24 cellular contexts compared by ENCODE assay signal in the genomic region with DNA sequence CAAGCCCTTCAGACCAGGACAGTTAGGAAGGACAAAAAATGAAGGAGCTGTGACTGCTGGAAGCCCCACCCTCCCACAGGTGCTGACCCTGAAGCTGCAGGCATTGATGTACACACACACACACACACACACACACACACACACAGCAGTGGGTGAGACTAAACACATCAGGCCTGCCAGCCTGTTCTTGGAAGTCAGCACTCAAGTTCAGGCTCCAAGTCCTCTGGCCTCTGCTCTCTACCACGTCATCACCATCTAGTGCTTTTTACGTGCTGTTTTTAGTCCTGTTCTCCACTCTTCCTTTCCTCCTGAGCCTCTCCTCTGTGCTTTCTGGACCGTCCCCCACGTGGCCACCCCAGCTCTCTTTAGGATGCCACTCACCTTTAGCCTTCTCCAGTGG. TPM values are rescaled to one million over a fixed set of nuclear protein-coding genes. Genes with fewer than 3 reads are reported as not detected.
"Had no signal": no experiment of that assay in that cellular context is flagged by ENCODE, and none has a peak within 500 bp of the region (broad histone marks: within the 10 kb centered on the region; RNA-seq: fewer than 3 reads in every experiment).

No MANE protein-coding gene starts in this region.

- H3K27ac Mint-ChIP-seq: activated CD8-positive, alpha-beta T cell treated with anti-CD3 and anti-CD28 coated beads, Interleukin-2, amount 10 ng/mL, durations not matched to agents 7 days and 5 days; activated naive CD4-positive, alpha-beta T cell treated with anti-CD3 and anti-CD28 coated beads, Interleukin-2, amount 50 U/mL, for 72 hours; activated naive CD8-positive, alpha-beta T cell treated with anti-CD3 and anti-CD28 coated beads, Interleukin-2, amount 50 U/mL, for 24 hours; T-helper 17 cell; WTC11 had no signal

- H3K36me3 Mint-ChIP-seq: brain had no signal

- H3K4me1 Mint-ChIP-seq: T-helper 17 cell, WTC11 had no signal

- ATAC-seq: activated CD8-positive, alpha-beta T cell treated with anti-CD3 and anti-CD28 coated beads, Interleukin-2, amount 10 ng/mL, durations not matched to agents 7 days and 5 days; activated naive CD4-positive, alpha-beta T cell treated with anti-CD3 and anti-CD28 coated beads, Interleukin-2, amount 50 U/mL, for 72 hours; activated naive CD8-positive, alpha-beta T cell treated with anti-CD3 and anti-CD28 coated beads, Interleukin-2, amount 50 U/mL, for 24 hours; PC-3; T-helper 17 cell; WTC11 had no signal

- DNase-seq: activated CD4-positive, alpha-beta T cell treated with anti-CD3 and anti-CD28 coated beads for 48 hours; activated CD4-positive, alpha-beta T cell treated with anti-CD3 and anti-CD28 coated beads, Interleukin-2, amount 50 U/mL, for 4 hours; activated CD4-positive, CD25-positive, alpha-beta regulatory T cell treated with anti-CD3 and anti-CD28 coated beads, Interleukin-2, amount 50 U/mL, for 72 hours; activated CD8-positive, alpha-beta memory T cell treated with anti-CD3 and anti-CD28 coated beads, Interleukin-2, amount 50 U/mL, for 48 hours; activated CD8-positive, alpha-beta T cell treated with anti-CD3 and anti-CD28 coated beads, Interleukin-2, amount 10 ng/mL, durations not matched to agents 7 days and 5 days; activated naive CD8-positive, alpha-beta T cell treated with anti-CD3 and anti-CD28 coated beads, Interleukin-2, amount 50 U/mL, for 24 hours; activated T-cell treated with anti-CD3 and anti-CD28 coated beads, Interleukin-2, amount 50 U/mL, for 1 hour; amniotic stem cell; Kasumi-1; KBM-7; NCI-H1105 treated with DMSO at 0.1 percent for 48 hours; NCI-H1436 treated with DMSO at 0.1 percent for 48 hours; NCI-H187; NCI-H2081; NCI-H446; NCI-H524; PC-3; SIG-M5; T-helper 17 cell; T-helper 9 cell had no signal

- H3K4me3 Mint-ChIP-seq: activated CD8-positive, alpha-beta T cell treated with anti-CD3 and anti-CD28 coated beads, Interleukin-2, amount 10 ng/mL, durations not matched to agents 7 days and 5 days; activated naive CD8-positive, alpha-beta T cell treated with anti-CD3 and anti-CD28 coated beads, Interleukin-2, amount 50 U/mL, for 24 hours; brain; T-helper 17 cell; WTC11 had no signal

RNA-seq across cellular contexts. Expression of a gene that starts 5.4 kb away (rescaled TPM):
- total RNA-seq: activated CD8-positive, alpha-beta T cell treated with anti-CD3 and anti-CD28 coated beads, Interleukin-2, amount 10 ng/mL, durations not matched to agents 7 days and 5 days; activated naive CD4-positive, alpha-beta T cell treated with anti-CD3 and anti-CD28 coated beads, Interleukin-2, amount 50 U/mL, for 72 hours; astrocyte; PC-3 had no signal
